In genomic region chr1:31938184-31938975, GRCh38 we compare ENCODE assay signal across 8 cellular contexts. TPM values are rescaled to one million over a fixed set of nuclear protein-coding genes. Genes with fewer than 3 reads are reported as not detected.
A peak's percentile ranks its signal among the peaks of the same experiment; 100 is the strongest.
DNase-seq lines count a peak whose midpoint lies in the region; ATAC-seq and TF ChIP-seq lines count a peak whose summit lies in the region.

PTP4A2 (minus strand) TSS chr1:31938368; CDS start chr1:31919065, 19,303 bp downstream.

- intact Hi-C loops in mucosa of descending colon (cut with DNase I, micrococcal nuclease): no loop called here

- H3K36me3 ChIP-seq in OCI-LY3 (replicated peaks; ENCODE audit: low read depth, low read length) (peaks cover 6% of the 10 kb centered on the region), mucosa of descending colon (ENCODE audit: low read depth) (no peaks in the 10 kb centered on the region)

- H3K27me3 ChIP-seq in OCI-LY3 (ENCODE audit: low read depth, low read length): no peaks in the 10 kb centered on the region

- peaks cover 39% of the 10 kb centered on the region for H4K20me1 ChIP-seq in OCI-LY3 (ENCODE audit: insufficient read depth, low read length)

- peak within 1 kb of the TSS; percentile 47; the same call in 1 of the 2 replicates for H2AFZ ChIP-seq in OCI-LY3 (ENCODE audit: low read depth, low read length)

- H3K4me2 ChIP-seq in OCI-LY3 (ENCODE audit: low read length): peak within 1 kb of the TSS; percentile 94

- H3K27ac ChIP-seq in OCI-LY3 (ENCODE audit: low read length): peak within 1 kb of the TSS; percentile 79
- H3K27ac ChIP-seq in epithelial cell of prostate: peak within 1 kb of the TSS; percentile 93

- TF ChIP-seq CTCF in OCI-LY3 (IDR thresholded peaks at IDR 0.05; ENCODE audit: low read depth, low read length): no peak
- peak; percentile 83 for TF ChIP-seq CTCF in mucosa of descending colon (IDR thresholded peaks at IDR 0.05)

- peak within 1 kb of the TSS; percentile 97 for H3K9ac ChIP-seq in OCI-LY3 (ENCODE audit: low read length)

- H3K4me3 ChIP-seq in OCI-LY3 (ENCODE audit: low read length) (peak within 1 kb of the TSS; percentile 98), mucosa of descending colon (peak within 1 kb of the TSS; percentile 61)

- ATAC-seq in GM21447 (IDR thresholded peaks at IDR 0.05; ENCODE audit: unreplicated experiment) (peak; percentile 59), mucosa of descending colon (peak; percentile 89)

- H3K9me3 ChIP-seq in OCI-LY3 (ENCODE audit: insufficient read depth, low read length) (no peaks in the 10 kb centered on the region), mucosa of descending colon (no peaks in the 10 kb centered on the region)

- H3K79me2 ChIP-seq in OCI-LY3 (ENCODE audit: low read length): peaks cover 52% of the 10 kb centered on the region

- H3K4me1 ChIP-seq in OCI-LY3 (ENCODE audit: low read length) (peaks cover 68% of the 10 kb centered on the region), mucosa of descending colon (ENCODE audit: low read depth) (peaks cover 38% of the 10 kb centered on the region)

- DNase-seq in DMS153 (lab: John Stamatoyannopoulos, UW) (peak; percentile 98), HuH-7 (ENCODE audit: low spot score) (peak; percentile 88), activated T-cell treated with anti-CD3 and anti-CD28 coated beads for 48 hours (ENCODE audit: low read depth) (peak; percentile 90), epithelial cell of prostate (ENCODE audit: low read depth, low spot score) (peak; percentile 71), mucosa of descending colon (peak; percentile 93 to 98 (median 97))
- peak; percentile 78 for DNase-seq in stimulated activated CD8-positive, alpha-beta memory T cell treated with anti-CD3 and anti-CD28 coated beads, Interleukin-4, amount 100 ng/mL, for 24 hours (ENCODE audit: low read depth)

RNA-seq across cellular contexts. Expression of gene PTP4A2, which starts in this region (rescaled TPM):
- 100 to 1,000 TPM; 211 to 307 (median 298) TPM for total RNA-seq in mucosa of descending colon

Comparison
In these comparisons a context has a peak if more than half of its experiments do, and no peak if none do; other contexts are left out.
1. Peak in every context shown above with its lines: DNase-seq, ATAC-seq, H3K4me3 ChIP-seq and H3K27ac ChIP-seq.